In the genomic region with DNA sequence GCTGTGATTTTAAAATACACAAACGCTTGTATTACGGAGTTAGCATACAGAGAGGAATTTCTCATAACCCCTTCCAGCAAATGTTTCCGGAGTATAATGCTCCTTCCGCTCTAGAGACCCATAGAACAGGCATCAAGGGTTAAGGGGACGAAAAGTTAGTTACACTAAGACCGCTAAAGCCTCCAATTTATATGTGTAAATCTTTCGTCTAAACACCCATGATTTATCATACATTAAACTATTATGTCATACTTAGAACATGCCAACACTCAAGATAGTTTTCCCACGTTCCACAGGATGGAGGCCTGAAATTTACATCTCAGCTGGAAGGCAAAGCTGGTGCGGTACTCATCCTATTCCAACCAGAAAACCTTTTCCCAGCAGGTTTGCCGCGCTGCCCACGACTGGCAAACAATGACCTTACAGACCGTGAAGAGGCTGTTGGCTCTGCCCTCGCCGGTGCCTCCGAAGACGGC, we compare ENCODE assay signal across 9 cellular contexts. TPM values are rescaled to one million over a fixed set of nuclear protein-coding genes. Genes with fewer than 3 reads are reported as not detected.
A peak's percentile ranks its signal among the peaks of the same experiment; 100 is the strongest.
DNase-seq lines count a peak whose midpoint lies in the region; ATAC-seq, FAIRE-seq and TF ChIP-seq lines count a peak whose summit lies in the region.
"Had no signal": no experiment of that assay in that cellular context is flagged by ENCODE, and none has a peak within 500 bp of the region (broad histone marks: within the 10 kb centered on the region; RNA-seq: fewer than 3 reads in every experiment).

No MANE protein-coding gene starts in this region.

- H3K9ac ChIP-seq in mucosa of rectum (ENCODE audit: low read depth in 1 of 2, low read length in 2 of 2), result peak overlapping the region; percentile 92 to 94

- no peaks in the 10 kb centered on the region for H3K27me3 ChIP-seq in CD4-positive, alpha-beta T cell (ENCODE audit: control insufficient read depth, insufficient read depth, low read length)
- H3K27me3 ChIP-seq in mucosa of rectum (ENCODE audit: control insufficient read depth in 2 of 2, insufficient read depth in 2 of 2, low read length in 2 of 2), result no peaks in the 10 kb centered on the region

- H3K9me3 Mint-ChIP-seq in CD4-positive, alpha-beta T cell, result no peaks in the 10 kb centered on the region
- H3K9me3 Mint-ChIP-seq in effector memory CD8-positive, alpha-beta T cell, result no peaks in the 10 kb centered on the region

- DNase-seq in CD4-positive, alpha-beta T cell, result no peak
- DNase-seq in GM19239 (ENCODE audit: insufficient read length, low spot score) (no peak), RPMI8226 (peak; percentile 42), NCI-H2196 (lab: John Stamatoyannopoulos, UW; ENCODE audit: unreplicated experiment) (no peak), DMS114 treated with DMSO at 0.1 percent for 48 hours (lab: John Stamatoyannopoulos, UW; ENCODE audit: unreplicated experiment) (no peak)
- DNase-seq in effector memory CD8-positive, alpha-beta T cell, result no peak

- H3K36me3 ChIP-seq in mucosa of rectum (ENCODE audit: control insufficient read depth in 2 of 2, insufficient read depth in 2 of 2, low read length in 2 of 2), result peaks cover 13 to 17% of the 10 kb centered on the region in 2 donors

- no peak for TF ChIP-seq CTCF in CD4-positive, alpha-beta T cell (IDR thresholded peaks at IDR 0.05)

- peak overlapping the region; percentile 94 to 95 for H3K4me3 ChIP-seq in mucosa of rectum (ENCODE audit: low read length in 2 of 2)

- peak overlapping the region; percentile 99 for H3K27ac Mint-ChIP-seq in CD4-positive, alpha-beta T cell
- H3K27ac Mint-ChIP-seq in effector memory CD8-positive, alpha-beta T cell, result peak overlapping the region; percentile 96

- peaks cover 58% of the 10 kb centered on the region for H3K4me1 Mint-ChIP-seq in CD4-positive, alpha-beta T cell (ENCODE audit: low read depth)
- H3K4me1 Mint-ChIP-seq in effector memory CD8-positive, alpha-beta T cell (ENCODE audit: low read depth in 2 of 2), result peaks cover 35 to 58% of the 10 kb centered on the region in 2 donors

- H3K9me3 ChIP-seq in CD4-positive, alpha-beta T cell (ENCODE audit: control insufficient read depth, low read length), result no peaks in the 10 kb centered on the region
- no peaks in the 10 kb centered on the region for H3K9me3 ChIP-seq in mucosa of rectum (ENCODE audit: control insufficient read depth in 2 of 2, low read length in 2 of 2)

- POLR2A ChIA-PET in CD4-positive, alpha-beta T cell (lab: Charles Lee), result interaction anchor here (0.8 to 4.2 kb wide), 11 partner anchors 9 to 1098 kb away, joined by 3 to 96 read pairs (median 6); a partner anchor contains a TSS

- peaks cover 72% of the 10 kb centered on the region for H3K36me3 Mint-ChIP-seq in CD4-positive, alpha-beta T cell (ENCODE audit: low read depth)
- H3K36me3 Mint-ChIP-seq in effector memory CD8-positive, alpha-beta T cell (ENCODE audit: insufficient read depth), result peaks cover 55% of the 10 kb centered on the region

- FAIRE-seq in GM19239 (lab: Jason Lieb, UNC), result peak; percentile 86
- FAIRE-seq: TTC549 had no signal

- H3K4me3 Mint-ChIP-seq in CD4-positive, alpha-beta T cell, result peak overlapping the region; percentile 99
- H3K4me3 Mint-ChIP-seq in effector memory CD8-positive, alpha-beta T cell, result peak overlapping the region; percentile 88 to 90

- H3K4me1 ChIP-seq in mucosa of rectum (ENCODE audit: control insufficient read depth in 2 of 2, insufficient read depth in 2 of 2, low read length in 2 of 2), result peaks cover 11 to 16% of the 10 kb centered on the region in 2 donors

- peak overlapping the region; percentile 90 for H3K27ac ChIP-seq in CD4-positive, alpha-beta T cell (ENCODE audit: low read depth, low read length)
- peak overlapping the region; percentile 96 to 97 for H3K27ac ChIP-seq in mucosa of rectum (ENCODE audit: low read depth in 2 of 2, low read length in 2 of 2)

- H3K27me3 Mint-ChIP-seq in CD4-positive, alpha-beta T cell, result no peaks in the 10 kb centered on the region
- no peaks in the 10 kb centered on the region for H3K27me3 Mint-ChIP-seq in effector memory CD8-positive, alpha-beta T cell

- CTCF ChIA-PET in CD4-positive, alpha-beta T cell (lab: Charles Lee), result interaction anchor here (1.2 to 3.1 kb wide), 3 partner anchors 10 to 21 kb away, joined by 3 to 16 read pairs (median 10); a partner anchor contains a TSS

- intact Hi-C loops in CD4-positive, alpha-beta T cell (cut with DNase I, micrococcal nuclease), result loop anchor here (2.0 to 10.0 kb wide), 9 partner anchors 19 to 1231 kb away; a partner anchor contains a TSS

- peak; percentile 1 for ATAC-seq in CD4-positive, alpha-beta T cell (ENCODE audit: poor library complexity)
- peak; percentile 15 for ATAC-seq in HG03354 (IDR thresholded peaks at IDR 0.05; ENCODE audit: poor library complexity, severe bottlenecking, unreplicated experiment)
- ATAC-seq in effector memory CD8-positive, alpha-beta T cell (replicated peaks), result peak; percentile 1

RNA-seq across cellular contexts. Expression of a gene that starts 0.7 kb away (rescaled TPM):
- total RNA-seq in CD4-positive, alpha-beta T cell, result 100 to 1,000 TPM; 104 to 106 TPM

RNA-seq across cellular contexts. Expression of a gene that starts 0.8 kb away (rescaled TPM):
- 1 to 10 TPM; 9.6 to 9.8 TPM for total RNA-seq in CD4-positive, alpha-beta T cell

RNA-seq across cellular contexts. Expression of a gene that starts 20.9 kb away (rescaled TPM):
- 1 to 10 TPM; 3.3 to 3.7 TPM for total RNA-seq in CD4-positive, alpha-beta T cell
